In the genomic region with DNA sequence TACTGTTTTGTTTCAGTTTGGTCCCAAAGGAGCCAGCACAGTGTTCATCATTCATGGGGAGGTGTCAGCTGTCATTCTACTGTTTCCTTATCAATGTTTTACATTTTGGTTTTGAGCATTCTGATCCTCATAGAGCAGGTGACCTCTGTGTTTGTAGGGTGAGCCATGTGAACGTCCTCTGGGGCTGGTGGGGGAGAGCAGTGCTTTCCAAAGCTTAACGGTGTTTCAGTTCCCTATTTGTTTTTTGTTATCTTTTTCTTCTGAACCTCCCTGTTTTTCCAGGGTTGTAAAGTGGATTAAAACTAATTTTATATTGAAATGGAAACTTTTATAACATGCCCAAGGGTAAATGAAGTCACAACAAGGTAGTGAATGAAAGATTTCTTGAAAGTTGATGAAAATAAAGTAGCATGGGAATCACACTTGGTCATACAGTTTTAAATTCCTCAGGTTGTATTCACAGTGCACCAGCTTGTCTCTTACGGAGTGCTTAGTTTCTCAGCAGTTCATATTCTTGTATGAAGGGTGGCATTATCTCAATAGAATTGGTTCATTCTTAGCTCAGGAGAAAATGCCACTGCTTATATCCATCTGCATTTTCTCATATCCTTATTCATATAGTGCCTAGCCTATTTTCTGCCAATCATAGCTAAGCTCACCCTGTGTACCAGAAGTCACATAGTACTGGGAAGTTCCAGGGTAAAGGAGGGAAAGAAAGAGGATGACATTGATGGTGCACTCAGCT, we compare ENCODE assay signal across 1 cellular context.
TF ChIP-seq lines count a peak whose summit lies in the region.

No MANE protein-coding gene starts in this region.

TF ChIP-seq in HepG2, 621 proteins besides CTCF, POLR2A, EP300 and RAD21 (continued from another document and continues in another):
- TF ChIP-seq, protein P1, sequence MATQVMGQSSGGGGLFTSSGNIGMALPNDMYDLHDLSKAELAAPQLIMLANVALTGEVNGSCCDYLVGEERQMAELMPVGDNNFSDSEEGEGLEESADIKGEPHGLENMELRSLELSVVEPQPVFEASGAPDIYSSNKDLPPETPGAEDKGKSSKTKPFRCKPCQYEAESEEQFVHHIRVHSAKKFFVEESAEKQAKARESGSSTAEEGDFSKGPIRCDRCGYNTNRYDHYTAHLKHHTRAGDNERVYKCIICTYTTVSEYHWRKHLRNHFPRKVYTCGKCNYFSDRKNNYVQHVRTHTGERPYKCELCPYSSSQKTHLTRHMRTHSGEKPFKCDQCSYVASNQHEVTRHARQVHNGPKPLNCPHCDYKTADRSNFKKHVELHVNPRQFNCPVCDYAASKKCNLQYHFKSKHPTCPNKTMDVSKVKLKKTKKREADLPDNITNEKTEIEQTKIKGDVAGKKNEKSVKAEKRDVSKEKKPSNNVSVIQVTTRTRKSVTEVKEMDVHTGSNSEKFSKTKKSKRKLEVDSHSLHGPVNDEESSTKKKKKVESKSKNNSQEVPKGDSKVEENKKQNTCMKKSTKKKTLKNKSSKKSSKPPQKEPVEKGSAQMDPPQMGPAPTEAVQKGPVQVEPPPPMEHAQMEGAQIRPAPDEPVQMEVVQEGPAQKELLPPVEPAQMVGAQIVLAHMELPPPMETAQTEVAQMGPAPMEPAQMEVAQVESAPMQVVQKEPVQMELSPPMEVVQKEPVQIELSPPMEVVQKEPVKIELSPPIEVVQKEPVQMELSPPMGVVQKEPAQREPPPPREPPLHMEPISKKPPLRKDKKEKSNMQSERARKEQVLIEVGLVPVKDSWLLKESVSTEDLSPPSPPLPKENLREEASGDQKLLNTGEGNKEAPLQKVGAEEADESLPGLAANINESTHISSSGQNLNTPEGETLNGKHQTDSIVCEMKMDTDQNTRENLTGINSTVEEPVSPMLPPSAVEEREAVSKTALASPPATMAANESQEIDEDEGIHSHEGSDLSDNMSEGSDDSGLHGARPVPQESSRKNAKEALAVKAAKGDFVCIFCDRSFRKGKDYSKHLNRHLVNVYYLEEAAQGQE (IDR thresholded peaks at IDR 0.05; ENCODE audit: borderline replicate concordance in 1 of 2, low read depth in 1 of 2, low read length in 2 of 2), result no peak
- TF ChIP-seq, protein P2, sequence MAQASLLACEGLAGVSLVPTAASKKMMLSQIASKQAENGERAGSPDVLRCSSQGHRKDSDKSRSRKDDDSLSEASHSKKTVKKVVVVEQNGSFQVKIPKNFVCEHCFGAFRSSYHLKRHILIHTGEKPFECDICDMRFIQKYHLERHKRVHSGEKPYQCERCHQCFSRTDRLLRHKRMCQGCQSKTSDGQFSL (CRISPR knock-in tag; IDR thresholded peaks at IDR 0.05), result no peak
- 0 out of 2 replicates have a peak, but pooled peaks have one; percentile 43 for TF ChIP-seq HMG20B (CRISPR knock-in tag; conservative IDR thresholded peaks at IDR 0.05)
- TF ChIP-seq ZBTB4 (CRISPR knock-in tag; IDR thresholded peaks at IDR 0.05; ENCODE audit: borderline replicate concordance), result no peak
- no peak for TF ChIP-seq ZNF274 (CRISPR knock-in tag; IDR thresholded peaks at IDR 0.05)
- TF ChIP-seq, protein P3, sequence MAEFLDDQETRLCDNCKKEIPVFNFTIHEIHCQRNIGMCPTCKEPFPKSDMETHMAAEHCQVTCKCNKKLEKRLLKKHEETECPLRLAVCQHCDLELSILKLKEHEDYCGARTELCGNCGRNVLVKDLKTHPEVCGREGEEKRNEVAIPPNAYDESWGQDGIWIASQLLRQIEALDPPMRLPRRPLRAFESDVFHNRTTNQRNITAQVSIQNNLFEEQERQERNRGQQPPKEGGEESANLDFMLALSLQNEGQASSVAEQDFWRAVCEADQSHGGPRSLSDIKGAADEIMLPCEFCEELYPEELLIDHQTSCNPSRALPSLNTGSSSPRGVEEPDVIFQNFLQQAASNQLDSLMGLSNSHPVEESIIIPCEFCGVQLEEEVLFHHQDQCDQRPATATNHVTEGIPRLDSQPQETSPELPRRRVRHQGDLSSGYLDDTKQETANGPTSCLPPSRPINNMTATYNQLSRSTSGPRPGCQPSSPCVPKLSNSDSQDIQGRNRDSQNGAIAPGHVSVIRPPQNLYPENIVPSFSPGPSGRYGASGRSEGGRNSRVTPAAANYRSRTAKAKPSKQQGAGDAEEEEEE (CRISPR knock-in tag; IDR thresholded peaks at IDR 0.05; ENCODE audit: borderline replicate concordance), result no peak
- no peak for TF ChIP-seq HMGXB4 (CRISPR knock-in tag; IDR thresholded peaks at IDR 0.05; ENCODE audit: borderline replicate concordance in 1 of 2, low read depth in 1 of 2)
- peak; percentile 83 for TF ChIP-seq ISL2 (CRISPR knock-in tag; IDR thresholded peaks at IDR 0.05)
- TF ChIP-seq ZNF670 (CRISPR knock-in tag; IDR thresholded peaks at IDR 0.05; ENCODE audit: borderline replicate concordance), result no peak
- no peak for TF ChIP-seq ZNF10 (CRISPR knock-in tag; IDR thresholded peaks at IDR 0.05; ENCODE audit: borderline replicate concordance, low read depth)
- no peak for TF ChIP-seq RFX1 (IDR thresholded peaks at IDR 0.05)
- peak; percentile 79 for TF ChIP-seq TBX2 (CRISPR knock-in tag; IDR thresholded peaks at IDR 0.05; ENCODE audit: borderline replicate concordance)
- TF ChIP-seq NCOA1 (CRISPR knock-in tag; IDR thresholded peaks at IDR 0.05), result no peak
- peak; percentile 19 for TF ChIP-seq RBM22 (optimal IDR thresholded peaks at IDR 0.05; ENCODE audit: low read length)
- peak; percentile 58; the same call in 1 of the 2 replicates for TF ChIP-seq HMG20A (CRISPR knock-in tag; IDR thresholded peaks at IDR 0.05; ENCODE audit: borderline replicate concordance)
- TF ChIP-seq, protein P4, sequence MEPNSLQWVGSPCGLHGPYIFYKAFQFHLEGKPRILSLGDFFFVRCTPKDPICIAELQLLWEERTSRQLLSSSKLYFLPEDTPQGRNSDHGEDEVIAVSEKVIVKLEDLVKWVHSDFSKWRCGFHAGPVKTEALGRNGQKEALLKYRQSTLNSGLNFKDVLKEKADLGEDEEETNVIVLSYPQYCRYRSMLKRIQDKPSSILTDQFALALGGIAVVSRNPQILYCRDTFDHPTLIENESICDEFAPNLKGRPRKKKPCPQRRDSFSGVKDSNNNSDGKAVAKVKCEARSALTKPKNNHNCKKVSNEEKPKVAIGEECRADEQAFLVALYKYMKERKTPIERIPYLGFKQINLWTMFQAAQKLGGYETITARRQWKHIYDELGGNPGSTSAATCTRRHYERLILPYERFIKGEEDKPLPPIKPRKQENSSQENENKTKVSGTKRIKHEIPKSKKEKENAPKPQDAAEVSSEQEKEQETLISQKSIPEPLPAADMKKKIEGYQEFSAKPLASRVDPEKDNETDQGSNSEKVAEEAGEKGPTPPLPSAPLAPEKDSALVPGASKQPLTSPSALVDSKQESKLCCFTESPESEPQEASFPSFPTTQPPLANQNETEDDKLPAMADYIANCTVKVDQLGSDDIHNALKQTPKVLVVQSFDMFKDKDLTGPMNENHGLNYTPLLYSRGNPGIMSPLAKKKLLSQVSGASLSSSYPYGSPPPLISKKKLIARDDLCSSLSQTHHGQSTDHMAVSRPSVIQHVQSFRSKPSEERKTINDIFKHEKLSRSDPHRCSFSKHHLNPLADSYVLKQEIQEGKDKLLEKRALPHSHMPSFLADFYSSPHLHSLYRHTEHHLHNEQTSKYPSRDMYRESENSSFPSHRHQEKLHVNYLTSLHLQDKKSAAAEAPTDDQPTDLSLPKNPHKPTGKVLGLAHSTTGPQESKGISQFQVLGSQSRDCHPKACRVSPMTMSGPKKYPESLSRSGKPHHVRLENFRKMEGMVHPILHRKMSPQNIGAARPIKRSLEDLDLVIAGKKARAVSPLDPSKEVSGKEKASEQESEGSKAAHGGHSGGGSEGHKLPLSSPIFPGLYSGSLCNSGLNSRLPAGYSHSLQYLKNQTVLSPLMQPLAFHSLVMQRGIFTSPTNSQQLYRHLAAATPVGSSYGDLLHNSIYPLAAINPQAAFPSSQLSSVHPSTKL (CRISPR knock-in tag; IDR thresholded peaks at IDR 0.05), result peak; percentile 78
- TF ChIP-seq RARA (CRISPR knock-in tag; IDR thresholded peaks at IDR 0.05), result peak; percentile 45; the same call in 1 of the 2 replicates
- TF ChIP-seq HCFC1 (IDR thresholded peaks at IDR 0.05; ENCODE audit: low read depth, low read length), result no peak
- TF ChIP-seq CREM (IDR thresholded peaks at IDR 0.05), result peak; percentile 34; the same call in 1 of the 2 replicates
- no peak for TF ChIP-seq CREM (CRISPR knock-in tag; IDR thresholded peaks at IDR 0.05)
- no peak for TF ChIP-seq PRDM10 (CRISPR knock-in tag; IDR thresholded peaks at IDR 0.05; ENCODE audit: low read depth)
- TF ChIP-seq, protein P5, sequence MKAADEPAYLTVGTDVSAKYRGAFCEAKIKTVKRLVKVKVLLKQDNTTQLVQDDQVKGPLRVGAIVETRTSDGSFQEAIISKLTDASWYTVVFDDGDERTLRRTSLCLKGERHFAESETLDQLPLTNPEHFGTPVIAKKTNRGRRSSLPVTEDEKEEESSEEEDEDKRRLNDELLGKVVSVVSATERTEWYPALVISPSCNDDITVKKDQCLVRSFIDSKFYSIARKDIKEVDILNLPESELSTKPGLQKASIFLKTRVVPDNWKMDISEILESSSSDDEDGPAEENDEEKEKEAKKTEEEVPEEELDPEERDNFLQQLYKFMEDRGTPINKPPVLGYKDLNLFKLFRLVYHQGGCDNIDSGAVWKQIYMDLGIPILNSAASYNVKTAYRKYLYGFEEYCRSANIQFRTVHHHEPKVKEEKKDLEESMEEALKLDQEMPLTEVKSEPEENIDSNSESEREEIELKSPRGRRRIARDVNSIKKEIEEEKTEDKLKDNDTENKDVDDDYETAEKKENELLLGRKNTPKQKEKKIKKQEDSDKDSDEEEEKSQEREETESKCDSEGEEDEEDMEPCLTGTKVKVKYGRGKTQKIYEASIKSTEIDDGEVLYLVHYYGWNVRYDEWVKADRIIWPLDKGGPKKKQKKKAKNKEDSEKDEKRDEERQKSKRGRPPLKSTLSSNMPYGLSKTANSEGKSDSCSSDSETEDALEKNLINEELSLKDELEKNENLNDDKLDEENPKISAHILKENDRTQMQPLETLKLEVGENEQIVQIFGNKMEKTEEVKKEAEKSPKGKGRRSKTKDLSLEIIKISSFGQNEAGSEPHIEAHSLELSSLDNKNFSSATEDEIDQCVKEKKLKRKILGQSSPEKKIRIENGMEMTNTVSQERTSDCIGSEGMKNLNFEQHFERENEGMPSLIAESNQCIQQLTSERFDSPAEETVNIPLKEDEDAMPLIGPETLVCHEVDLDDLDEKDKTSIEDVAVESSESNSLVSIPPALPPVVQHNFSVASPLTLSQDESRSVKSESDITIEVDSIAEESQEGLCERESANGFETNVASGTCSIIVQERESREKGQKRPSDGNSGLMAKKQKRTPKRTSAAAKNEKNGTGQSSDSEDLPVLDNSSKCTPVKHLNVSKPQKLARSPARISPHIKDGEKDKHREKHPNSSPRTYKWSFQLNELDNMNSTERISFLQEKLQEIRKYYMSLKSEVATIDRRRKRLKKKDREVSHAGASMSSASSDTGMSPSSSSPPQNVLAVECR (CRISPR knock-in tag; IDR thresholded peaks at IDR 0.05; ENCODE audit: borderline replicate concordance), result peak; percentile 49; the same call in 1 of the 2 replicates
